Comparison of ENCODE assay signal across 1 cellular context in genomic region chr20:50172347-50173013, GRCh38.
TF ChIP-seq lines count a peak whose summit lies in the region.

No MANE protein-coding gene starts in this region.

TF ChIP-seq in HepG2, 621 proteins besides CTCF, POLR2A, EP300 and RAD21 (continued from another document and continues in another):
- peak; percentile 87; the same call in 1 of the 2 replicates for TF ChIP-seq ZBTB44 (CRISPR knock-in tag; IDR thresholded peaks at IDR 0.05)
- TF ChIP-seq ZNF431 (CRISPR knock-in tag; IDR thresholded peaks at IDR 0.05; ENCODE audit: borderline replicate concordance, low read depth), result peak; percentile 80
- no peak for TF ChIP-seq FIP1L1 (IDR thresholded peaks at IDR 0.05; ENCODE audit: borderline replicate concordance, insufficient read depth, low read depth, low read length)
- no peak for TF ChIP-seq PHB2 (IDR thresholded peaks at IDR 0.05; ENCODE audit: partially characterized antibody)
- no peak for TF ChIP-seq HNRNPK (IDR thresholded peaks at IDR 0.05; ENCODE audit: low read depth, low read length, poor library complexity, severe bottlenecking)
- TF ChIP-seq ATF2 (CRISPR knock-in tag; IDR thresholded peaks at IDR 0.05), result peak; percentile 87
- TF ChIP-seq ZSCAN29 (CRISPR knock-in tag; conservative IDR thresholded peaks at IDR 0.05), result peak; percentile 96
- TF ChIP-seq E2F1 (CRISPR knock-in tag; IDR thresholded peaks at IDR 0.05), result no peak; the same call in 1 of the 2 replicates
- TF ChIP-seq ZNF530 (CRISPR knock-in tag; IDR thresholded peaks at IDR 0.05; ENCODE audit: low read depth), result no peak
- peak; percentile 98 for TF ChIP-seq ZNF691 (CRISPR knock-in tag; IDR thresholded peaks at IDR 0.05; ENCODE audit: borderline replicate concordance, low read depth)
- no peak for TF ChIP-seq SYNCRIP (IDR thresholded peaks at IDR 0.05; ENCODE audit: insufficient read depth, low read depth, low read length)
- peak; percentile 42 for TF ChIP-seq ZNF33B (CRISPR knock-in tag; IDR thresholded peaks at IDR 0.05)
- TF ChIP-seq FOSL2 (CRISPR knock-in tag; IDR thresholded peaks at IDR 0.05), result peak; percentile 71
- 0 out of 2 replicates have a peak, but pooled peaks have one; percentile 3 for TF ChIP-seq U2AF2 (IDR thresholded peaks at IDR 0.05; ENCODE audit: low read depth, low read length)
- peak; percentile 83 for TF ChIP-seq ZFP1 (CRISPR knock-in tag; IDR thresholded peaks at IDR 0.05)
- TF ChIP-seq SOX5 (CRISPR knock-in tag; IDR thresholded peaks at IDR 0.05; ENCODE audit: borderline replicate concordance), result peak; percentile 43; the same call in 1 of the 2 replicates
- TF ChIP-seq JDP2 (CRISPR knock-in tag; IDR thresholded peaks at IDR 0.05; ENCODE audit: borderline replicate concordance), result no peak
- TF ChIP-seq ZNF337 (CRISPR knock-in tag; IDR thresholded peaks at IDR 0.05; ENCODE audit: borderline replicate concordance, low read depth), result peak; percentile 40; the same call in 1 of the 2 replicates
- TF ChIP-seq ZNF275 (CRISPR knock-in tag; IDR thresholded peaks at IDR 0.05; ENCODE audit: borderline replicate concordance), result peak; percentile 98
- TF ChIP-seq RELA (CRISPR knock-in tag; IDR thresholded peaks at IDR 0.05), result peak; percentile 76
- TF ChIP-seq ZNF605 (CRISPR knock-in tag; IDR thresholded peaks at IDR 0.05), result peak; percentile 94
- peak; percentile 71 to 97; a peak in 2 of 4 replicates for TF ChIP-seq KLF16 (CRISPR knock-in tag; IDR thresholded peaks at IDR 0.05)
- TF ChIP-seq HNF1B (CRISPR knock-in tag; IDR thresholded peaks at IDR 0.05), result peak; percentile 85; the same call in 1 of the 2 replicates
- TF ChIP-seq ZNF569 (CRISPR knock-in tag; IDR thresholded peaks at IDR 0.05; ENCODE audit: borderline replicate concordance), result no peak
- no peak for TF ChIP-seq DDIT3 (CRISPR knock-in tag; IDR thresholded peaks at IDR 0.05)
- peak; percentile 75 for TF ChIP-seq ZNF777 (CRISPR knock-in tag; IDR thresholded peaks at IDR 0.05)
- peak; percentile 63; the same call in 1 of the 2 replicates for TF ChIP-seq ZBTB37 (CRISPR knock-in tag; IDR thresholded peaks at IDR 0.05)
- 0 out of 2 replicates have a peak, but pooled peaks have one; percentile 74 for TF ChIP-seq DMTF1 (CRISPR knock-in tag; IDR thresholded peaks at IDR 0.05)
- peak; percentile 96 for TF ChIP-seq ARNT2 (CRISPR knock-in tag; IDR thresholded peaks at IDR 0.05; ENCODE audit: low read depth)
- peak; percentile 94 for TF ChIP-seq ZNF276 (CRISPR knock-in tag; IDR thresholded peaks at IDR 0.05; ENCODE audit: low read depth)
- no peak for TF ChIP-seq TBP (CRISPR knock-in tag; IDR thresholded peaks at IDR 0.05)
- TF ChIP-seq ZXDC (CRISPR knock-in tag; IDR thresholded peaks at IDR 0.05), result peak; percentile 64; the same call in 1 of the 2 replicates
- no peak for TF ChIP-seq NCOA1 (CRISPR knock-in tag; IDR thresholded peaks at IDR 0.05)
- no peak for TF ChIP-seq ARNT (IDR thresholded peaks at IDR 0.05)
- TF ChIP-seq CHCHD3 (CRISPR knock-in tag; IDR thresholded peaks at IDR 0.05), result 0 out of 2 replicates have a peak, but pooled peaks have one; percentile 55
- peak; percentile 85 for TF ChIP-seq ZSCAN9 (CRISPR knock-in tag; IDR thresholded peaks at IDR 0.05; ENCODE audit: borderline replicate concordance)
- TF ChIP-seq ZC3H13 (CRISPR knock-in tag; IDR thresholded peaks at IDR 0.05), result no peak
- TF ChIP-seq ZFP36 (IDR thresholded peaks at IDR 0.05; ENCODE audit: borderline replicate concordance, low read depth, low read length, partially characterized antibody), result no peak
- no peak for TF ChIP-seq ZNF7 (CRISPR knock-in tag; IDR thresholded peaks at IDR 0.05)
- no peak for TF ChIP-seq PAWR (CRISPR knock-in tag; IDR thresholded peaks at IDR 0.05; ENCODE audit: borderline replicate concordance)
- peak; percentile 88 for TF ChIP-seq ESRRA (CRISPR knock-in tag; IDR thresholded peaks at IDR 0.05; ENCODE audit: low read depth)
